2 cellular contexts compared by ENCODE assay signal in genomic region chr12:98419795-98420402, GRCh38.
TF ChIP-seq lines count a peak whose summit lies in the region.

No MANE protein-coding gene starts in this region.

TF ChIP-seq in HCT116, 20 proteins besides CTCF, POLR2A, EP300 and RAD21:
- TF ChIP-seq EZH2phosphoT487 (IDR thresholded peaks at IDR 0.05; ENCODE audit: borderline replicate concordance): no peak
- TF ChIP-seq ZBTB33 (IDR thresholded peaks at IDR 0.05; ENCODE audit: extremely low read depth, insufficient replicate concordance, low read length): no peak
- no peak for TF ChIP-seq EGR1 (IDR thresholded peaks at IDR 0.05; ENCODE audit: low read depth)
- TF ChIP-seq ZFX (IDR thresholded peaks at IDR 0.05): no peak
- TF ChIP-seq ZNF274 (IDR thresholded peaks at IDR 0.05; ENCODE audit: low read depth, low read length): no peak
- no peak for TF ChIP-seq TCF7L2 (IDR thresholded peaks at IDR 0.05; ENCODE audit: borderline replicate concordance, extremely low read depth, insufficient read depth, insufficient read length)
- TF ChIP-seq REST (IDR thresholded peaks at IDR 0.05; ENCODE audit: low read depth): no peak
- TF ChIP-seq JUND (IDR thresholded peaks at IDR 0.05): no peak
- TF ChIP-seq SP1 (IDR thresholded peaks at IDR 0.05; ENCODE audit: low read depth): no peak
- no peak for TF ChIP-seq YY1 (IDR thresholded peaks at IDR 0.05; ENCODE audit: extremely low read depth, insufficient replicate concordance, low read depth, low read length)
- no peak for TF ChIP-seq CBX3 (IDR thresholded peaks at IDR 0.05; ENCODE audit: low read depth)
- no peak for TF ChIP-seq SIN3A (IDR thresholded peaks at IDR 0.05; ENCODE audit: low read depth)
- TF ChIP-seq ELF1 (IDR thresholded peaks at IDR 0.05; ENCODE audit: borderline replicate concordance, low read depth): no peak
- no peak for TF ChIP-seq MAX (IDR thresholded peaks at IDR 0.05)
- TF ChIP-seq CEBPB (IDR thresholded peaks at IDR 0.05; ENCODE audit: low read depth): no peak
- TF ChIP-seq, protein P1, sequence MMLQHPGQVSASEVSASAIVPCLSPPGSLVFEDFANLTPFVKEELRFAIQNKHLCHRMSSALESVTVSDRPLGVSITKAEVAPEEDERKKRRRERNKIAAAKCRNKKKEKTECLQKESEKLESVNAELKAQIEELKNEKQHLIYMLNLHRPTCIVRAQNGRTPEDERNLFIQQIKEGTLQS (IDR thresholded peaks at IDR 0.05): no peak
- TF ChIP-seq SRF (IDR thresholded peaks at IDR 0.05; ENCODE audit: low read depth): no peak
TF ChIP-seq in HCT116: peak in this region for 0.

TF ChIP-seq in K562, 482 proteins besides CTCF, POLR2A, EP300 and RAD21:
- TF ChIP-seq CBFA2T3 (IDR thresholded peaks at IDR 0.05) (peak; percentile 41), HNRNPK (IDR thresholded peaks at IDR 0.05; ENCODE audit: low read depth, low read length, poor library complexity, severe bottlenecking) (no peak)
